Comparison of ENCODE assay signal across 24 cellular contexts in the genomic region with DNA sequence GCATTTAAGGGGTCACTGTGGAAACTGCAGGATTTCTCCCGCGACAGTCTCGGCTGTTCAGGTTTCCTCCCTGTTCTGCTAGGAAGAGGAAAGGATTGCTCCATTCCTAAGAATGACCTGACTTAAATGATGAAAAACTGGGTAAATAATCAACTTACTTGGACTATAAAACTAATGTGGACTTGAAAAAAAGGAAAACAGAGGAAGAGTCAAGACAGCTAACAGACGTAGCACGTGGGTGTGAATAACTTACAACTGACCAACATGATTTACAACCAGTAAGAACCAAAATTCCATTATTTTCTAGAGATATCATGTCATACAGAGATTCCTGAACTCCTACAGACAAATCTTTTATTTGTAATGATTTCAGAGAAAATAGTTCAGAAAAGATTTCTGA.
"Had no signal": no experiment of that assay in that cellular context is flagged by ENCODE, and none has a peak within 500 bp of the region (broad histone marks: within the 10 kb centered on the region; RNA-seq: fewer than 3 reads in every experiment).

No MANE protein-coding gene starts in this region.

- H3K9me3 Mint-ChIP-seq: activated naive CD8-positive, alpha-beta T cell treated with anti-CD3 and anti-CD28 coated beads for 36 hours; T-helper 2 cell treated with Interferon-gamma antibody and Interleukin-4, amounts not matched to agents 5 μg/mL and 100 μg/mL, for 36 hours had no signal

- H3K4me1 ChIP-seq: gastrocnemius medialis, sigmoid colon, SJCRH30, spleen, upper lobe of left lung had no signal

- H3K27me3 Mint-ChIP-seq: activated naive CD8-positive, alpha-beta T cell treated with anti-CD3 and anti-CD28 coated beads for 36 hours had no signal

- DNase-seq: activated CD4-positive, alpha-beta T cell treated with anti-CD3 and anti-CD28 coated beads for 1 hour; activated CD4-positive, alpha-beta T cell treated with anti-CD3 and anti-CD28 coated beads, Interleukin-2, amount 50 U/mL, for 1 hour; activated CD8-positive, alpha-beta memory T cell treated with anti-CD3 and anti-CD28 coated beads, Interleukin-2, amount 50 U/mL, for 48 hours; activated naive CD4-positive, alpha-beta T cell treated with Interleukin-2 at 50 U/mL for 16 hours; activated naive CD8-positive, alpha-beta T cell treated with anti-CD3 and anti-CD28 coated beads for 36 hours; activated T-cell treated with anti-CD3 and anti-CD28 coated beads, Interleukin-2, amount 50 U/mL, for 48 hours; amygdala; effector CD4-positive, alpha-beta T cell; erythroblast; gastrocnemius medialis; nephron progenitor cell; posterior cingulate gyrus; retina; sigmoid colon; SJCRH30; spleen; stimulated activated CD4-positive, alpha-beta T cell treated with anti-CD3 and anti-CD28 coated beads, Interleukin-4, amount 100 ng/mL, for 24 hours; stimulated activated naive CD4-positive, alpha-beta T cell treated with Interleukin-2 at 50 U/mL for 16 hours; T-cell; upper lobe of left lung had no signal

- H3K9me3 ChIP-seq: gastrocnemius medialis, sigmoid colon, SJCRH30, spleen had no signal

- H3K27ac ChIP-seq: gastrocnemius medialis, sigmoid colon, SJCRH30, spleen, upper lobe of left lung had no signal

- H3K36me3 ChIP-seq: gastrocnemius medialis, sigmoid colon, SJCRH30, spleen, upper lobe of left lung had no signal

- ATAC-seq: gastrocnemius medialis, T-cell had no signal

- H3K36me3 Mint-ChIP-seq: activated naive CD8-positive, alpha-beta T cell treated with anti-CD3 and anti-CD28 coated beads for 36 hours; memory B cell; T-cell had no signal

- H3K27me3 ChIP-seq: gastrocnemius medialis, sigmoid colon, SJCRH30, spleen, upper lobe of left lung had no signal

- H3K4me3 ChIP-seq: gastrocnemius medialis, sigmoid colon, SJCRH30, spleen, upper lobe of left lung had no signal

- H3K4me3 Mint-ChIP-seq: activated naive CD8-positive, alpha-beta T cell treated with anti-CD3 and anti-CD28 coated beads for 36 hours; memory B cell; nephron progenitor cell; T-cell; T-helper 2 cell treated with Interferon-gamma antibody and Interleukin-4, amounts not matched to agents 5 μg/mL and 100 μg/mL, for 36 hours had no signal

- H3K4me1 Mint-ChIP-seq: activated naive CD8-positive, alpha-beta T cell treated with anti-CD3 and anti-CD28 coated beads for 36 hours; memory B cell; T-cell had no signal

- H3K27ac Mint-ChIP-seq: activated naive CD8-positive, alpha-beta T cell treated with anti-CD3 and anti-CD28 coated beads for 36 hours; memory B cell; T-cell; T-helper 2 cell treated with Interferon-gamma antibody and Interleukin-4, amounts not matched to agents 5 μg/mL and 100 μg/mL, for 36 hours had no signal

- FAIRE-seq: endometrium, TTC549 had no signal
